Comparison of ENCODE assay signal across 34 cellular contexts in genomic region chr6:92522589-92522988, GRCh38.
"Had no signal": no experiment of that assay in that cellular context is flagged by ENCODE, and none has a peak within 500 bp of the region (broad histone marks: within the 10 kb centered on the region; RNA-seq: fewer than 3 reads in every experiment).

No MANE protein-coding gene starts in this region.

- ATAC-seq: activated CD8-positive, alpha-beta T cell treated with anti-CD3 and anti-CD28 coated beads for 36 hours; activated naive CD4-positive, alpha-beta T cell treated with anti-CD3 and anti-CD28 coated beads, Interleukin-2, amount 50 U/mL, for 72 hours; activated T-cell treated with anti-CD3 and anti-CD28 coated beads, Interleukin-2, amount 50 U/mL, for 4 hours; activated T-cell treated with anti-CD3 and anti-CD28 coated beads, Interleukin-2, amount 50 U/mL, for 72 hours; activated T-helper 17 cell treated with anti-CD3 and anti-CD28 coated beads, Interleukin-2, amount 50 U/mL, for 72 hours; body of pancreas had no signal

- DNase-seq: activated B cell treated with CpG ODN at 0.5 μM for 24 hours; activated CD4-positive, alpha-beta memory T cell treated with anti-CD3 and anti-CD28 coated beads for 36 hours; activated CD4-positive, alpha-beta T cell treated with anti-CD3 and anti-CD28 coated beads for 4 hours; activated CD4-positive, alpha-beta T cell treated with anti-CD3 and anti-CD28 coated beads, Interleukin-2, amount 10 ng/mL, durations not matched to agents 24 days and 14 days; activated CD4-positive, alpha-beta T cell treated with anti-CD3 and anti-CD28 coated beads, Interleukin-2, amount 50 U/mL, for 1 hour; activated CD4-positive, alpha-beta T cell treated with anti-CD3 and anti-CD28 coated beads, Interleukin-2, amount 50 U/mL, for 4 hours; activated CD4-positive, CD25-positive, alpha-beta regulatory T cell treated with anti-CD3 and anti-CD28 coated beads, Interleukin-2, amount 50 U/mL, for 72 hours; activated CD8-positive, alpha-beta memory T cell treated with anti-CD3 and anti-CD28 coated beads, Interleukin-2, amount 50 U/mL, for 4 hours; activated CD8-positive, alpha-beta T cell treated with anti-CD3 and anti-CD28 coated beads for 36 hours; activated effector memory CD4-positive, alpha-beta T cell treated with anti-CD3 and anti-CD28 coated beads, Interleukin-2, amount 50 U/mL, for 16 hours; activated gamma-delta T cell treated with Interleukin-2 at 50 U/mL for 16 hours; activated naive CD4-positive, alpha-beta T cell; activated naive CD4-positive, alpha-beta T cell treated with anti-CD3 and anti-CD28 coated beads for 36 hours; activated naive CD4-positive, alpha-beta T cell treated with anti-CD3 and anti-CD28 coated beads, Interleukin-2, amount 50 U/mL, for 16 hours; activated naive CD8-positive, alpha-beta T cell treated with anti-CD3 and anti-CD28 coated beads for 36 hours; activated T-cell treated with anti-CD3 and anti-CD28 coated beads for 4 hours; activated T-cell treated with anti-CD3 and anti-CD28 coated beads, Interleukin-2, amount 50 U/mL, for 1 hour; activated T-cell treated with anti-CD3 and anti-CD28 coated beads, Interleukin-2, amount 50 U/mL, for 4 hours; activated T-cell treated with anti-CD3 and anti-CD28 coated beads, Interleukin-2, amount 50 U/mL, for 72 hours; adrenal gland; amniotic stem cell; aorta; body of pancreas; brain microvascular endothelial cell; central memory CD4-positive, alpha-beta T cell; T-helper 1 cell; T-helper 2 cell; T-helper 9 cell had no signal

- H3K36me3 ChIP-seq: adrenal gland, brain microvascular endothelial cell had no signal

- H3K27me3 ChIP-seq: adrenal gland, body of pancreas, brain microvascular endothelial cell, breast epithelium had no signal

- H3K9me3 ChIP-seq: adrenal gland, body of pancreas had no signal

- FAIRE-seq: astrocyte, TTC549 had no signal

- H3K4me1 ChIP-seq: adrenal gland, body of pancreas, breast epithelium had no signal

- H3K27ac ChIP-seq: adrenal gland, body of pancreas, brain microvascular endothelial cell, breast epithelium, VCaP had no signal

- H3K4me3 ChIP-seq: adrenal gland, body of pancreas, breast epithelium had no signal
